12 cellular contexts compared by ENCODE assay signal in the genomic region with DNA sequence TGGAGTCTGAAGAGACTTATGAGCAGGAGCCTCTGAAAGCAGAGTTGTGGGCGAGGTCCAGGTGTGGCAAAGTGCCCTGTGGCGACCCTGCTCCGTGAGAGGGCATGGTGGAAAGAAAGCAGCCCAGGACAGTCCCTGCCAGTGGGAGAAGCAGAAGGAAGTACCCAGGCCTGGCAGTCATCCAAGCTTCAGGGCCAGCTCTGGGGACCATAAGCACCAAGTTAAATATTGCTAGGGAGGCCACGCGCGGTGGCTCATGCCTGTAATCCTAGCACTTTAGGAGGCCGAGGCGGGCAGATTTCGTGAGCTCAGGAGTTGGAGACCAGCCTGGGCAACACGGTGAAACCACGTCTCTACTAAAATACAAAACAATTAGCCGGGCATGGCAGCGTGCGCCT. TPM values are rescaled to one million over a fixed set of nuclear protein-coding genes. Genes with fewer than 3 reads are reported as not detected.
A peak's percentile ranks its signal among the peaks of the same experiment; 100 is the strongest.
DNase-seq lines count a peak whose midpoint lies in the region; ATAC-seq and TF ChIP-seq lines count a peak whose summit lies in the region.
"Had no signal": no experiment of that assay in that cellular context is flagged by ENCODE, and none has a peak within 500 bp of the region (broad histone marks: within the 10 kb centered on the region; RNA-seq: fewer than 3 reads in every experiment).

No MANE protein-coding gene starts in this region.

- TF ChIP-seq CTCF in VCaP (conservative IDR thresholded peaks at IDR 0.05) (no peak), right lobe of liver (IDR thresholded peaks at IDR 0.05) (no peak)
- no peak for TF ChIP-seq CTCF in CD4-positive, alpha-beta T cell (IDR thresholded peaks at IDR 0.05)

- intact Hi-C loops in right lobe of liver (cut with DNase I), result no loop called here
- intact Hi-C loops in CD4-positive, alpha-beta T cell (cut with DNase I, micrococcal nuclease), result no loop called here

- H2AFZ ChIP-seq in neuronal stem cell (ENCODE audit: low read length), result no peak overlapping the region

- H3K27ac ChIP-seq in VCaP (peak overlapping the region; percentile 34; the same call in 1 of the 2 replicates), right lobe of liver (peak overlapping the region; percentile 14 to 54 (median 44)), neuronal stem cell (replicated peaks; ENCODE audit: low read length) (no peak overlapping the region)
- no peak overlapping the region for H3K27ac ChIP-seq in CD4-positive, alpha-beta T cell (ENCODE audit: low read depth, low read length)
- H3K27ac ChIP-seq: tibial artery had no signal

- H3K9me3 ChIP-seq in right lobe of liver (no peaks in the 10 kb centered on the region), neuronal stem cell (replicated peaks in 1 of 2; ENCODE audit: control insufficient read depth in 2 of 2, insufficient read depth in 1 of 2, low read depth in 1 of 2, low read length in 2 of 2) (no peaks in the 10 kb centered on the region)
- no peaks in the 10 kb centered on the region for H3K9me3 ChIP-seq in CD4-positive, alpha-beta T cell (ENCODE audit: control insufficient read depth, low read length)
- H3K9me3 ChIP-seq: MG63, tibial artery had no signal

- H3K23ac ChIP-seq in neuronal stem cell (ENCODE audit: low read depth, low read length, poor library complexity), result no peak overlapping the region

- TF ChIP-seq POLR2A in right lobe of liver (IDR thresholded peaks at IDR 0.05), result peak; percentile 35

- H3K79me1 ChIP-seq in neuronal stem cell (ENCODE audit: low read depth, low read length), result no peaks in the 10 kb centered on the region

- POLR2A ChIA-PET in CD4-positive, alpha-beta T cell (lab: Charles Lee), result no interaction called here

- H3K4me2 ChIP-seq in neuronal stem cell (ENCODE audit: insufficient read depth, low read length, poor library complexity, severe bottlenecking), result no peak overlapping the region

- CTCF ChIA-PET in CD4-positive, alpha-beta T cell (lab: Charles Lee), result no interaction called here

- H2BK5ac ChIP-seq in neuronal stem cell (ENCODE audit: low read length), result no peak overlapping the region

- no peak overlapping the region for H2BK120ac ChIP-seq in neuronal stem cell (ENCODE audit: low read depth, low read length)

- no peak overlapping the region for H2BK12ac ChIP-seq in neuronal stem cell (ENCODE audit: low read length)

- H3K14ac ChIP-seq in neuronal stem cell (ENCODE audit: low read length), result no peak overlapping the region

- H3K9ac ChIP-seq in neuronal stem cell (ENCODE audit: low read depth, low read length, poor library complexity), result no peak overlapping the region

- no peaks in the 10 kb centered on the region for H3K4me1 Mint-ChIP-seq in CD4-positive, alpha-beta T cell (ENCODE audit: low read depth)
- H3K4me1 Mint-ChIP-seq: activated CD4-positive, alpha-beta T cell treated with anti-CD3 and anti-CD28 coated beads for 36 hours; activated T-helper 17 cell treated with anti-CD3 and anti-CD28 coated beads, Interleukin-2, amount 50 U/mL, for 72 hours had no signal

- no peak overlapping the region for H3K18ac ChIP-seq in neuronal stem cell (ENCODE audit: low read length)

- H2AK5ac ChIP-seq in neuronal stem cell (ENCODE audit: low read depth, low read length), result no peak overlapping the region

- no peak overlapping the region for H2BK15ac ChIP-seq in neuronal stem cell (ENCODE audit: low read length)

- H3K36me3 Mint-ChIP-seq in CD4-positive, alpha-beta T cell (ENCODE audit: low read depth), result no peaks in the 10 kb centered on the region

- WGBS in right lobe of liver (ENCODE audit: insufficient coverage, low coverage, low lambda C conversion rate, missing lambda C conversion rate), result 25% methylated on average over 14 of the region's 14 CpGs
- WGBS in neuronal stem cell (ENCODE audit: extremely low coverage in 2 of 2, insufficient read length in 2 of 2, insufficient replicate concordance in 1 of 2), 2 donors, result no CpG with 5 or more reads among the region's 14 CpGs

- H3K4me1 ChIP-seq in right lobe of liver (peaks cover 0 to 19% (median 8%) of the 10 kb centered on the region in 4 donors), neuronal stem cell (ENCODE audit: control insufficient read depth in 2 of 2, insufficient read depth in 1 of 2, low read depth in 1 of 2, low read length in 2 of 2) (peaks cover 0 to under 1% of the 10 kb centered on the region in 2 donors)
- H3K4me1 ChIP-seq: tibial artery had no signal

- H3K27me3 Mint-ChIP-seq in CD4-positive, alpha-beta T cell, result no peaks in the 10 kb centered on the region
- H3K27me3 Mint-ChIP-seq: activated CD4-positive, alpha-beta T cell treated with anti-CD3 and anti-CD28 coated beads for 36 hours; activated T-helper 17 cell treated with anti-CD3 and anti-CD28 coated beads, Interleukin-2, amount 50 U/mL, for 72 hours had no signal

- in situ Hi-C loops in Caki2 (cut with HindIII; ENCODE audit: low pct_unique_long_range_greater_than_20kb, low sequenced_read_pairs), result no loop called here

- DNase-seq in Ammon's horn (ENCODE audit: low spot score) (peak; percentile 40), Caki2 (ENCODE audit: low read depth) (peak; percentile 68), right lobe of liver (peak; percentile 88 to 90 (median 89)), neuronal stem cell (ENCODE audit: low spot score) (no peak)
- no peak for DNase-seq in CD4-positive, alpha-beta T cell
- DNase-seq: activated CD4-positive, alpha-beta T cell treated with anti-CD3 and anti-CD28 coated beads for 36 hours; MG63 had no signal

- H3K27me3 ChIP-seq in right lobe of liver, result no peaks in the 10 kb centered on the region
- no peaks in the 10 kb centered on the region for H3K27me3 ChIP-seq in neuronal stem cell (ENCODE audit: control insufficient read depth in 3 of 3, insufficient read depth in 3 of 3, low read depth in 1 of 3, low read length in 3 of 3)
- no peaks in the 10 kb centered on the region for H3K27me3 ChIP-seq in CD4-positive, alpha-beta T cell (ENCODE audit: control insufficient read depth, insufficient read depth, low read length)
- H3K27me3 ChIP-seq: MG63 had no signal

- H4K91ac ChIP-seq in neuronal stem cell (ENCODE audit: low read depth, low read length, poor library complexity), result no peak overlapping the region

- no peak overlapping the region for H3K4me3 Mint-ChIP-seq in CD4-positive, alpha-beta T cell
- H3K4me3 Mint-ChIP-seq: activated CD4-positive, alpha-beta T cell treated with anti-CD3 and anti-CD28 coated beads for 36 hours; activated T-helper 17 cell treated with anti-CD3 and anti-CD28 coated beads, Interleukin-2, amount 50 U/mL, for 72 hours had no signal

- H4K8ac ChIP-seq in neuronal stem cell (ENCODE audit: low read depth, low read length), result no peak overlapping the region

- no peaks in the 10 kb centered on the region for H3K9me3 Mint-ChIP-seq in CD4-positive, alpha-beta T cell
- H3K9me3 Mint-ChIP-seq: activated T-helper 17 cell treated with anti-CD3 and anti-CD28 coated beads, Interleukin-2, amount 50 U/mL, for 72 hours had no signal

- H3K27ac Mint-ChIP-seq in CD4-positive, alpha-beta T cell, result no peak overlapping the region
- H3K27ac Mint-ChIP-seq: activated CD4-positive, alpha-beta T cell treated with anti-CD3 and anti-CD28 coated beads for 36 hours; activated T-helper 17 cell treated with anti-CD3 and anti-CD28 coated beads, Interleukin-2, amount 50 U/mL, for 72 hours had no signal

- ATAC-seq in right lobe of liver, result peak; percentile 54 to 61 (median 60)
- ATAC-seq in HG03196 (IDR thresholded peaks at IDR 0.05; ENCODE audit: unreplicated experiment), result no peak
- no peak for ATAC-seq in CD4-positive, alpha-beta T cell (ENCODE audit: poor library complexity)
- no peak for ATAC-seq in GM19463 (IDR thresholded peaks at IDR 0.05; ENCODE audit: unreplicated experiment)
- ATAC-seq: activated CD4-positive, alpha-beta T cell treated with anti-CD3 and anti-CD28 coated beads for 36 hours; activated T-helper 17 cell treated with anti-CD3 and anti-CD28 coated beads, Interleukin-2, amount 50 U/mL, for 72 hours had no signal

- H3K4ac ChIP-seq in neuronal stem cell (ENCODE audit: low read length), result no peak overlapping the region

- H3K4me3 ChIP-seq in right lobe of liver, result no peak overlapping the region
- H3K4me3 ChIP-seq in neuronal stem cell (ENCODE audit: low read length in 2 of 2), result no peak overlapping the region
- H3K4me3 ChIP-seq: MG63, tibial artery had no signal

- H3K36me3 ChIP-seq in right lobe of liver (no peaks in the 10 kb centered on the region), neuronal stem cell (replicated peaks in 1 of 2; ENCODE audit: control insufficient read depth in 2 of 2, insufficient read depth in 2 of 2, low read length in 2 of 2) (peaks cover 3 to 19% of the 10 kb centered on the region in 2 donors)
- H3K36me3 ChIP-seq: MG63, tibial artery had no signal

RNA-seq across cellular contexts. Expression of gene ASGR1, which starts 4.9 kb away (rescaled TPM):
- not detected in 2 replicates for total RNA-seq in Caki2 (2014; rRNA removed; shearing (Covaris generic); ENCODE audit: low replicate concordance)
- total RNA-seq in right lobe of liver, result 100 to 1,000 TPM; 399 to 624 (median 417) TPM
- polyA plus RNA-seq in neuronal stem cell (2013, experiment 1 of 2), result 9.1 TPM
- polyA plus RNA-seq in neuronal stem cell (2013, experiment 2 of 2), result 9.6 TPM
- under 1 TPM; 0.64 to 0.85 TPM for total RNA-seq in CD4-positive, alpha-beta T cell

RNA-seq across cellular contexts. Expression of gene DLG4, which starts 35.5 kb away (rescaled TPM):
- total RNA-seq in Caki2 (2014; rRNA removed; shearing (Covaris generic); ENCODE audit: low replicate concordance), result 2.8 and 4.8 TPM in 2 replicates
- 1 to 10 TPM; 3.0 to 6.4 (median 4.1) TPM for total RNA-seq in right lobe of liver
- polyA plus RNA-seq in neuronal stem cell (2013, experiment 1 of 2), result 52.7 TPM
- 51.9 TPM for polyA plus RNA-seq in neuronal stem cell (2013, experiment 2 of 2)
- total RNA-seq in CD4-positive, alpha-beta T cell, result 10 to 100 TPM; 10.2 to 11.0 TPM

RNA-seq across cellular contexts. Expression of gene ACADVL, which starts 35.6 kb away (rescaled TPM):
- total RNA-seq in Caki2 (2014; rRNA removed; shearing (Covaris generic); ENCODE audit: low replicate concordance), result 301 and 338 TPM in 2 replicates
- 1,000 to 10,000 TPM in 3 of 6 experiments, 100 to 1,000 TPM in 3; 640 to 1,849 (median 1,071) TPM for total RNA-seq in right lobe of liver
- polyA plus RNA-seq in neuronal stem cell (2013, experiment 1 of 2), result 270 TPM
- polyA plus RNA-seq in neuronal stem cell (2013, experiment 2 of 2), result 258 TPM
- 100 to 1,000 TPM; 237 to 257 TPM for total RNA-seq in CD4-positive, alpha-beta T cell

RNA-seq across cellular contexts. Expression of gene DVL2, which starts 50.2 kb away (rescaled TPM):
- total RNA-seq in Caki2 (2014; rRNA removed; shearing (Covaris generic); ENCODE audit: low replicate concordance), result 33.3 and 64.4 TPM in 2 replicates
- total RNA-seq in right lobe of liver, result 10 to 100 TPM in 4 of 6 experiments, 1 to 10 TPM in 2; 9.6 to 13.5 (median 12.8) TPM
- polyA plus RNA-seq in neuronal stem cell (2013, experiment 1 of 2), result 50.9 TPM
- polyA plus RNA-seq in neuronal stem cell (2013, experiment 2 of 2), result 48.6 TPM
- 10 to 100 TPM; 40.9 to 41.3 TPM for total RNA-seq in CD4-positive, alpha-beta T cell

RNA-seq across cellular contexts. Expression of gene PHF23, which starts 55.2 kb away (rescaled TPM):
- total RNA-seq in Caki2 (2014; rRNA removed; shearing (Covaris generic); ENCODE audit: low replicate concordance), result 28.0 and 39.4 TPM in 2 replicates
- total RNA-seq in right lobe of liver, result 10 to 100 TPM; 16.0 to 24.3 (median 18.2) TPM
- polyA plus RNA-seq in neuronal stem cell (2013, experiment 1 of 2), result 84.8 TPM
- polyA plus RNA-seq in neuronal stem cell (2013, experiment 2 of 2), result 83.7 TPM
- 1 to 10 TPM; 4.5 to 5.1 TPM for total RNA-seq in CD4-positive, alpha-beta T cell

Comparison
In these comparisons a context has a peak if more than half of its experiments do, and no peak if none do; other contexts are left out.
1. DNase-seq: peak in Ammon's horn (single experiment), Caki2 (single experiment) and right lobe of liver (3 of 3); none in neuronal stem cell (single experiment) and CD4-positive, alpha-beta T cell (0 of 10).
2. H3K27ac ChIP-seq: peak in VCaP (single experiment) and right lobe of liver (3 of 3); none in neuronal stem cell (single experiment) and CD4-positive, alpha-beta T cell (single experiment).
3. ATAC-seq: peak in right lobe of liver (4 of 4); none in HG03196 (single experiment), CD4-positive, alpha-beta T cell (single experiment) and GM19463 (single experiment).
4. RNA of gene ASGR1, which starts 4.9 kb away (total RNA-seq): 399 to 624 TPM in right lobe of liver; 0.64 to 0.85 TPM in CD4-positive, alpha-beta T cell and not detected in Caki2; every median in the first group is over 100 times any median in the second.